ENCODE assay signal across 18 cellular contexts in genomic region chr3:105401254-105401653, GRCh38. TPM values are rescaled to one million over a fixed set of nuclear protein-coding genes. Genes with fewer than 3 reads are reported as not detected.
DNase-seq lines count a peak whose midpoint lies in the region; ATAC-seq and TF ChIP-seq lines count a peak whose summit lies in the region.
"Had no signal": no experiment of that assay in that cellular context is flagged by ENCODE, and none has a peak within 500 bp of the region (broad histone marks: within the 10 kb centered on the region; RNA-seq: fewer than 3 reads in every experiment).

No MANE protein-coding gene starts in this region.

- no peak overlapping the region for H3K14ac ChIP-seq in mesenchymal stem cell (ENCODE audit: low read length in 2 of 2)

- ATAC-seq in PC-3 = no peak
- ATAC-seq in heart left ventricle = no peak

- H3K23ac ChIP-seq in mesenchymal stem cell (ENCODE audit: low read length in 2 of 2) = no peak overlapping the region

- no peak overlapping the region for H2BK120ac ChIP-seq in mesenchymal stem cell (ENCODE audit: low read depth, low read length)

- H3K9me3 ChIP-seq in PC-3 (ENCODE audit: low read length) (no peaks in the 10 kb centered on the region), mesenchymal stem cell (ENCODE audit: control insufficient read depth, low read length) (no peaks in the 10 kb centered on the region), heart left ventricle (peaks cover 0 to 14% (median 0%) of the 10 kb centered on the region in 12 donors)

- no peaks in the 10 kb centered on the region for H3K4me1 Mint-ChIP-seq in activated CD4-positive, alpha-beta T cell treated with anti-CD3 and anti-CD28 coated beads, Interleukin-2, amount 10 ng/mL, durations not matched to agents 24 days and 14 days

- DNase-seq in PC-3 (no peak), brain microvascular endothelial cell (no peak), mesenchymal stem cell (no peak), GM19238 (ENCODE audit: insufficient read length, low spot score) (no peak), kidney glomerular epithelial cell (lab: John Stamatoyannopoulos, UW) (no peak), heart left ventricle (no peak)
- no peak for DNase-seq in activated CD4-positive, alpha-beta T cell treated with anti-CD3 and anti-CD28 coated beads, Interleukin-2, amount 10 ng/mL, durations not matched to agents 24 days and 14 days
- DNase-seq: C1 segment of cervical spinal cord; DMS 273 treated with DMSO at 0.1 percent for 48 hours; H7; NCI-H1417 treated with DMSO at 0.1 percent for 48 hours; NCI-H1930; NCI-H446; NCI-H69; NK-92 treated with Interleukin-12 subunit alpha and Interleukin-12 subunit beta, amount 100 ng/mL, for 24 hours had no signal

- H3K4me1 ChIP-seq in ACC112 (ENCODE audit: control insufficient read depth, insufficient read depth, low read length, unreplicated experiment) (peaks cover 29% of the 10 kb centered on the region), PC-3 (ENCODE audit: insufficient read depth, low read length) (peaks cover 56% of the 10 kb centered on the region), mesenchymal stem cell (ENCODE audit: control insufficient read depth, insufficient read depth, low read depth, low read length) (peaks cover 10% of the 10 kb centered on the region), heart left ventricle (no peaks in the 10 kb centered on the region)

- H3K27ac ChIP-seq in ACC112 (ENCODE audit: low read depth, low read length) = peak overlapping the region; percentile 59
- H3K27ac ChIP-seq in PC-3 (ENCODE audit: low read length) = peak overlapping the region; percentile 96
- H3K27ac ChIP-seq in brain microvascular endothelial cell = peak overlapping the region; percentile 89
- H3K27ac ChIP-seq in mesenchymal stem cell (ENCODE audit: low read length, poor library complexity, severe bottlenecking) = peak overlapping the region; percentile 48
- no peak overlapping the region for H3K27ac ChIP-seq in heart left ventricle
- H3K27ac ChIP-seq: HL-60, SK-N-MC had no signal

- H3K9me2 ChIP-seq in PC-3 (replicated peaks; ENCODE audit: low read length) = no peaks in the 10 kb centered on the region

- peaks cover 4% of the 10 kb centered on the region for H3K36me3 Mint-ChIP-seq in activated CD4-positive, alpha-beta T cell treated with anti-CD3 and anti-CD28 coated beads, Interleukin-2, amount 10 ng/mL, durations not matched to agents 24 days and 14 days (ENCODE audit: low read depth)

- WGBS in mesenchymal stem cell = 77% methylated on average over 3 of the region's 4 CpGs
- 77 to 94% (median 82%) methylated on average over 4 of the region's 4 CpGs for WGBS in heart left ventricle, 4 donors

- TF ChIP-seq CTCF in PC-3 (conservative IDR thresholded peaks at IDR 0.05; ENCODE audit: low read depth, low read length) (no peak), brain microvascular endothelial cell (IDR thresholded peaks at IDR 0.05; ENCODE audit: low read depth, low read length, missing control alignments) (no peak), heart left ventricle (IDR thresholded peaks at IDR 0.05) (no peak)

- no peak overlapping the region for H2BK15ac ChIP-seq in mesenchymal stem cell (ENCODE audit: low read depth, poor library complexity, severe bottlenecking)

- peaks cover 9% of the 10 kb centered on the region for H3K79me1 ChIP-seq in mesenchymal stem cell (replicated peaks; ENCODE audit: low read length, poor library complexity, severe bottlenecking)

- no peak overlapping the region for H2AFZ ChIP-seq in ACC112 (ENCODE audit: low read length, unreplicated experiment)
- H2AFZ ChIP-seq in PC-3 (ENCODE audit: low read length) = no peak overlapping the region
- H2AFZ ChIP-seq in mesenchymal stem cell (ENCODE audit: low read depth, low read length) = no peak overlapping the region

- H3K4me3 ChIP-seq in ACC112 (ENCODE audit: low read depth, low read length) (no peak overlapping the region), PC-3 (ENCODE audit: low read length) (peak overlapping the region; percentile 56), brain microvascular endothelial cell (ENCODE audit: low read depth, low read length) (no peak overlapping the region), mesenchymal stem cell (ENCODE audit: insufficient read depth in 1 of 2, low read depth in 1 of 2, low read length in 2 of 2) (no peak overlapping the region), heart left ventricle (no peak overlapping the region)
- H3K4me3 ChIP-seq: SK-N-MC had no signal

- TF ChIP-seq POLR2A in heart left ventricle (IDR thresholded peaks at IDR 0.05) = no peak

- no peak overlapping the region for H2AK5ac ChIP-seq in mesenchymal stem cell (ENCODE audit: low read length, severe bottlenecking)

- H4K91ac ChIP-seq in mesenchymal stem cell (ENCODE audit: low read length) = no peak overlapping the region

- no peak overlapping the region for H2BK5ac ChIP-seq in mesenchymal stem cell (ENCODE audit: low read depth, low read length, poor library complexity, severe bottlenecking)

- intact Hi-C loops in PC-3 (cut with micrococcal nuclease) (no loop called here), heart left ventricle (cut with DNase I) (no loop called here)
- intact Hi-C loops in activated CD4-positive, alpha-beta T cell treated with anti-CD3 and anti-CD28 coated beads, Interleukin-2, amount 10 ng/mL, durations not matched to agents 24 days and 14 days (cut with micrococcal nuclease) = no loop called here

- H4K8ac ChIP-seq in mesenchymal stem cell (ENCODE audit: low read length) = no peak overlapping the region

- H3K4me3 Mint-ChIP-seq in activated CD4-positive, alpha-beta T cell treated with anti-CD3 and anti-CD28 coated beads, Interleukin-2, amount 10 ng/mL, durations not matched to agents 24 days and 14 days = no peak overlapping the region

- H3K36me3 ChIP-seq in ACC112 (ENCODE audit: insufficient read depth, low read length) (peaks cover 6% of the 10 kb centered on the region), PC-3 (ENCODE audit: low read depth, low read length) (peaks cover 12% of the 10 kb centered on the region), brain microvascular endothelial cell (replicated peaks) (no peaks in the 10 kb centered on the region), mesenchymal stem cell (ENCODE audit: control insufficient read depth in 1 of 2, insufficient read depth in 2 of 2, low read depth in 1 of 2, low read length in 2 of 2) (peaks cover 4 to 5% of the 10 kb centered on the region in 2 experiments), heart left ventricle (no peaks in the 10 kb centered on the region)

- in situ Hi-C loops in brain microvascular endothelial cell (cut with HindIII; ENCODE audit: low pct_ligation_motif_present, low sequenced_read_pairs) = no loop called here

- no peaks in the 10 kb centered on the region; the same call in 1 of the 2 replicates for H4K20me1 ChIP-seq in PC-3 (ENCODE audit: low read length)

- H3F3A ChIP-seq in PC-3 (ENCODE audit: low read length, unreplicated experiment) = peaks cover 12% of the 10 kb centered on the region

- H3K27me3 Mint-ChIP-seq in activated CD4-positive, alpha-beta T cell treated with anti-CD3 and anti-CD28 coated beads, Interleukin-2, amount 10 ng/mL, durations not matched to agents 24 days and 14 days = peaks cover 2% of the 10 kb centered on the region

- peaks cover 69% of the 10 kb centered on the region for H3K79me2 ChIP-seq in ACC112 (ENCODE audit: control insufficient read depth, insufficient read depth, low read length, unreplicated experiment)
- H3K79me2 ChIP-seq in PC-3 (ENCODE audit: low read length) = peaks cover 79% of the 10 kb centered on the region

- H3K27me3 ChIP-seq in ACC112 (ENCODE audit: insufficient read depth, low read length) (no peaks in the 10 kb centered on the region), PC-3 (ENCODE audit: low read length) (no peaks in the 10 kb centered on the region), brain microvascular endothelial cell (replicated peaks) (no peaks in the 10 kb centered on the region), mesenchymal stem cell (ENCODE audit: control insufficient read depth in 1 of 2, insufficient read depth in 1 of 2, low read length in 2 of 2) (no peaks in the 10 kb centered on the region), heart left ventricle (no peaks in the 10 kb centered on the region)

- no peak overlapping the region for H3K27ac Mint-ChIP-seq in activated CD4-positive, alpha-beta T cell treated with anti-CD3 and anti-CD28 coated beads, Interleukin-2, amount 10 ng/mL, durations not matched to agents 24 days and 14 days

- POLR2A ChIA-PET in PC-3 (lab: Charles Lee; ENCODE audit: unreplicated experiment) = interaction anchor here (0.6 to 0.9 kb wide), 2 partner anchors 22 to 33 kb away, joined by 6 to 19 read pairs; no protein-coding TSS in a partner anchor

- H3K9ac ChIP-seq in PC-3 (ENCODE audit: low read length) (peak overlapping the region; percentile 78), mesenchymal stem cell (ENCODE audit: low read length) (no peak overlapping the region)

- no peak overlapping the region for H3K4ac ChIP-seq in mesenchymal stem cell (ENCODE audit: low read depth in 1 of 2, low read length in 2 of 2)

- H3K4me2 ChIP-seq in PC-3 (ENCODE audit: low read length) (peak overlapping the region; percentile 80), mesenchymal stem cell (ENCODE audit: low read length, poor library complexity, severe bottlenecking) (no peak overlapping the region)

- no TSS peak for BruUV-seq in PC-3 (replicated peaks; lab: Mats Ljungman, UMichigan)

- H3K9me3 Mint-ChIP-seq in activated CD4-positive, alpha-beta T cell treated with anti-CD3 and anti-CD28 coated beads, Interleukin-2, amount 10 ng/mL, durations not matched to agents 24 days and 14 days = peaks cover 17% of the 10 kb centered on the region

- CTCF ChIA-PET in PC-3 (lab: Charles Lee) = interaction anchor here (0.7 kb wide), 1 partner anchor 99 kb away, joined by 4 read pairs; no protein-coding TSS in a partner anchor

- H3K18ac ChIP-seq in mesenchymal stem cell (ENCODE audit: low read depth in 1 of 2, low read length in 2 of 2) = no peak overlapping the region

- no peak overlapping the region for H2BK12ac ChIP-seq in mesenchymal stem cell (ENCODE audit: low read length in 2 of 2)

RNA-seq across cellular contexts. Expression of gene ALCAM, which starts 34.5 kb away (rescaled TPM):
- 168 and 169 TPM in 2 replicates for total RNA-seq in PC-3 (2014; rRNA removed)
- 164 TPM for polyA plus RNA-seq in mesenchymal stem cell (2013, experiment 1 of 2)
- 168 TPM for polyA plus RNA-seq in mesenchymal stem cell (2013, experiment 2 of 2)
- total RNA-seq in activated CD4-positive, alpha-beta T cell treated with anti-CD3 and anti-CD28 coated beads, Interleukin-2, amount 10 ng/mL, durations not matched to agents 24 days and 14 days = 26.3 and 26.5 TPM in 2 replicates
- 10 to 100 TPM in 2 of 9 donors, 1 to 10 TPM in 7; 2.3 to 19.9 (median 5.5) TPM for total RNA-seq in heart left ventricle
- 1 to 10 TPM in 1 of 2 donors, under 1 TPM in 1; 0.91 to 5.8 TPM for polyA plus RNA-seq in heart left ventricle

Comparison
In these comparisons a context has a peak if more than half of its experiments do, and no peak if none do; other contexts are left out.
1. H3K27ac ChIP-seq: peak in ACC112 (single experiment), PC-3 (single experiment), brain microvascular endothelial cell (single experiment) and mesenchymal stem cell (single experiment); none in heart left ventricle (0 of 12).